8 cellular contexts compared by ENCODE assay signal in the genomic region with DNA sequence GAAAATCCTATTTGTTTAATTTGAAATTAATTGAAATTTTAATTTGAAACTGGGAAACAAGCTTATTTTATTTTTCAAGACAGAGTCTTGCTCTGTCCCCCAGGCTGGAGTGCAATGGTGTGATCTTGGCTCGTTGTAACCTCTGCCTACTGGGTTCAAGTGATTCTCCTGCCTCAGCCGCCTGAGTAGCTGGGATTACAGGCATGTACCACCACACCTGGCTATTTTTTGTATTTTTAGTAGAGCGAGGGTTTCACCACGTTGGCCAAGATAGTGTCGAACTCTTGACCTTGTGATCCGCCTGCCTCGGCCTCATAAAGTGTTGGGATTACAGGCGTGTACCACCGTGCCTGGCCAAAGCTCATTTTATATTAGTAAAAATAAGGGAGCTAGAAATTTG. TPM values are rescaled to one million over a fixed set of nuclear protein-coding genes. Genes with fewer than 3 reads are reported as not detected.
A peak's percentile ranks its signal among the peaks of the same experiment; 100 is the strongest.
DNase-seq lines count a peak whose midpoint lies in the region; ATAC-seq and TF ChIP-seq lines count a peak whose summit lies in the region.

No MANE protein-coding gene starts in this region.

- H3K4me3 ChIP-seq in DND-41 (ENCODE audit: low read depth in 1 of 2, low read length in 2 of 2) (peak overlapping the region; percentile 16 to 70; a peak in 3 of 4 replicates), SJSA1 (peak overlapping the region; percentile 12), fibroblast of lung (replicated peaks in 1 of 4; ENCODE audit: control extremely low read depth in 1 of 4, insufficient read depth in 1 of 4, low read depth in 3 of 4, low read length in 4 of 4) (peak overlapping the region; percentile 80 to 99 (median 86))

- H3K36me3 ChIP-seq in DND-41 (ENCODE audit: insufficient read depth, low read length) (peaks cover 88% of the 10 kb centered on the region), SJSA1 (peaks cover 90% of the 10 kb centered on the region), fibroblast of lung (ENCODE audit: control insufficient read depth, insufficient read depth, low read length) (peaks cover 33% of the 10 kb centered on the region)

- peaks cover 68% of the 10 kb centered on the region for H3K36me3 Mint-ChIP-seq in progenitor cell of endocrine pancreas (ENCODE audit: insufficient read depth)

- H3K4me3 Mint-ChIP-seq in progenitor cell of endocrine pancreas (ENCODE audit: low read depth) = peak overlapping the region; percentile 100

- TF ChIP-seq CTCF in DND-41 (IDR thresholded peaks at IDR 0.05; ENCODE audit: borderline replicate concordance, extremely low read depth, low read length, poor library complexity, severe bottlenecking) = no peak
- no peak for TF ChIP-seq CTCF in fibroblast of lung (conservative IDR thresholded peaks at IDR 0.05 in 1 of 2, IDR thresholded peaks at IDR 0.05 in 1 of 2; ENCODE audit: low read depth in 1 of 2, low read length in 2 of 2)
- no peak for TF ChIP-seq CTCF in progenitor cell of endocrine pancreas (IDR thresholded peaks at IDR 0.05; ENCODE audit: unreplicated experiment)

- H3K27ac ChIP-seq in DND-41 (ENCODE audit: low read length) (no peak overlapping the region), SJSA1 (no peak overlapping the region; the same call in 1 of the 2 replicates), fibroblast of lung (ENCODE audit: insufficient read depth, low read length) (no peak overlapping the region)

- no peaks in the 10 kb centered on the region for H3K9me3 Mint-ChIP-seq in progenitor cell of endocrine pancreas (ENCODE audit: low read depth)

- peak overlapping the region; percentile 78 for H3K9ac ChIP-seq in DND-41 (ENCODE audit: low read depth, low read length)
- no peak overlapping the region for H3K9ac ChIP-seq in fibroblast of lung (ENCODE audit: insufficient read depth, low read length)

- peak overlapping the region; percentile 90 for H3K27ac Mint-ChIP-seq in progenitor cell of endocrine pancreas

- H4K20me1 ChIP-seq in DND-41 (ENCODE audit: insufficient read depth, low read length) (peaks cover 85% of the 10 kb centered on the region), fibroblast of lung (ENCODE audit: control insufficient read depth, extremely low read depth, insufficient read depth, low read length) (peaks cover 26% of the 10 kb centered on the region)

- ATAC-seq in DND-41 (ENCODE audit: insufficient read depth, low read depth) (no peak), HG03139 (IDR thresholded peaks at IDR 0.05; ENCODE audit: unreplicated experiment) (no peak)

- no peak for DNase-seq in DND-41
- DNase-seq in SJSA1 (ENCODE audit: low read depth in 1 of 2, low spot score in 2 of 2) = no peak
- no peak for DNase-seq in fibroblast of lung (ENCODE audit: low read depth in 2 of 2)
- DNase-seq in progenitor cell of endocrine pancreas (ENCODE audit: low spot score, unreplicated experiment) = no peak
- DNase-seq in ureter (ENCODE audit: low spot score) = no peak
- DNase-seq in stimulated activated CD4-positive, alpha-beta T cell treated with anti-CD3 and anti-CD28 coated beads, Interleukin-4, amount 100 ng/mL, for 24 hours = no peak
- DNase-seq in C1 segment of cervical spinal cord (lab: John Stamatoyannopoulos, UW) = no peak

- H3K4me1 ChIP-seq in DND-41 (ENCODE audit: insufficient read depth, low read length) (peaks cover 71% of the 10 kb centered on the region), SJSA1 (replicated peaks) (peaks cover 43% of the 10 kb centered on the region), fibroblast of lung (ENCODE audit: control insufficient read depth, extremely low read depth, insufficient read depth, low read length) (peaks cover 19% of the 10 kb centered on the region)

- no peaks in the 10 kb centered on the region for H3K9me3 ChIP-seq in DND-41 (ENCODE audit: insufficient read depth, low read length, severe bottlenecking)
- no peaks in the 10 kb centered on the region for H3K9me3 ChIP-seq in SJSA1 (replicated peaks)
- no peaks in the 10 kb centered on the region for H3K9me3 ChIP-seq in fibroblast of lung (ENCODE audit: control insufficient read depth, insufficient read depth, low read depth, low read length)

- H2AFZ ChIP-seq in DND-41 (ENCODE audit: low read depth, low read length) (no peak overlapping the region), fibroblast of lung (ENCODE audit: low read length) (no peak overlapping the region)

- no peaks in the 10 kb centered on the region for H3K27me3 ChIP-seq in DND-41 (ENCODE audit: insufficient read depth, low read length, poor library complexity)
- no peaks in the 10 kb centered on the region; the same call in 1 of the 2 replicates for H3K27me3 ChIP-seq in SJSA1 (replicated peaks)
- H3K27me3 ChIP-seq in fibroblast of lung (ENCODE audit: control insufficient read depth, insufficient read depth, low read length) = no peaks in the 10 kb centered on the region

- no peaks in the 10 kb centered on the region for H3K27me3 Mint-ChIP-seq in progenitor cell of endocrine pancreas

- peaks cover 41% of the 10 kb centered on the region for H3K4me1 Mint-ChIP-seq in progenitor cell of endocrine pancreas (ENCODE audit: low read depth)

- H3K4me2 ChIP-seq in DND-41 (ENCODE audit: insufficient read depth, low read length) = peak overlapping the region; percentile 75
- peak overlapping the region; percentile 95 for H3K4me2 ChIP-seq in fibroblast of lung (ENCODE audit: extremely low read depth, insufficient read depth, low read length)

- H3K79me2 ChIP-seq in DND-41 (ENCODE audit: insufficient read depth, low read length) (peaks cover 98% of the 10 kb centered on the region), fibroblast of lung (ENCODE audit: control insufficient read depth, insufficient read depth, low read length) (peaks cover 91% of the 10 kb centered on the region)

RNA-seq across cellular contexts. Expression of a gene that starts 4.2 kb away (rescaled TPM):
- total RNA-seq in SJSA1 (2014; rRNA removed; shearing (Covaris generic)) = 351 and 398 TPM in 2 replicates
- total RNA-seq in fibroblast of lung (191 and 200 TPM in 2 replicates), progenitor cell of endocrine pancreas (427 and 442 TPM in 2 replicates), ureter (306 TPM)
- polyA plus RNA-seq in fibroblast of lung = 435 and 493 TPM in 2 replicates
- 375 and 433 TPM in 2 replicates for polyA plus RNA-seq in fibroblast of lung (2012)
- 24.0 and 69.8 TPM in 2 replicates for polyA minus RNA-seq in fibroblast of lung (ENCODE audit: low replicate concordance)

RNA-seq across cellular contexts. Expression of a gene that starts 51.0 kb away (rescaled TPM):
- 38.0 and 39.3 TPM in 2 replicates for total RNA-seq in SJSA1 (2014; rRNA removed; shearing (Covaris generic))
- total RNA-seq in fibroblast of lung (17.7 and 26.9 TPM in 2 replicates), progenitor cell of endocrine pancreas (46.9 and 47.2 TPM in 2 replicates), ureter (47.5 TPM)
- polyA plus RNA-seq in fibroblast of lung = 28.9 and 42.6 TPM in 2 replicates
- polyA plus RNA-seq in fibroblast of lung (2012) = 25.2 and 34.0 TPM in 2 replicates
- 17.1 and 18.1 TPM in 2 replicates for polyA minus RNA-seq in fibroblast of lung (ENCODE audit: low replicate concordance)

Comparison
In these comparisons a context has a peak if more than half of its experiments do, and no peak if none do; other contexts are left out.
1. H3K4me3 ChIP-seq: peak in every context shown above with its lines; median percentile 86 in fibroblast of lung; 43 in DND-41; 12 in SJSA1.